ENCODE assay signal across 15 cellular contexts in the genomic region with DNA sequence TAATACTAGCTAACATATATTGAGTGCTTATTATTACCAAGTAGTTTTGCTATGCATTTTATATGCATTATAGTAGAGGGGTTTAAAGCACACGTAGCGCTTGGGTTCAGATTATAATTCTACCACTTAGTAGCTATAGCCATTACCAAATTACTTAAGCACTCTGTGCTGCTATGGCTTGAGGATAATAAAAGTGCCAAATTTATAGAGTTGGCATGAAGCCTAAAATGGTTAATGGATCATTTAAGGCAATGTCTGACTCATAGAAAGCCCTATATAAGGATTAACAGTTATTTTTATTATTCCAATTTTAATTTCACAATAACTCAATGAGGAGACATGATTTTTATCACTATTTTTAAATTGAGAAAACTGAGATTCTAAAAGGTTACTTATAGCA.
"Had no signal": no experiment of that assay in that cellular context is flagged by ENCODE, and none has a peak within 500 bp of the region (broad histone marks: within the 10 kb centered on the region; RNA-seq: fewer than 3 reads in every experiment).

No MANE protein-coding gene starts in this region.

- H3K4me3 Mint-ChIP-seq: activated naive CD8-positive, alpha-beta T cell treated with anti-CD3 and anti-CD28 coated beads for 36 hours; activated T-helper 1 cell treated with anti-CD3 and anti-CD28 coated beads, Interleukin-12 subunit alpha, Interleukin-12 subunit beta, Interleukin-2, Interleukin-4 antibody, amounts not matched to agents 30 ng/mL and 10 ng/mL and 1 ng/mL, durations not matched to agents 14 hours and 24 hours and 36 hours; natural killer cell treated with Interleukin-12 subunit alpha and Interleukin-12 subunit beta and Interleukin-15 and Interleukin-18, amount 100 ng/mL, for 72 hours; stimulated activated memory B cell treated with anti-CD40 and anti-IgM and Interleukin-4, amounts not matched to agents 10 μg/mL and 1 μg/mL and 100 μg/mL, for 72 hours; type B pancreatic cell had no signal

- H3K27me3 Mint-ChIP-seq: stimulated activated memory B cell treated with anti-CD40 and anti-IgM and Interleukin-4, amounts not matched to agents 10 μg/mL and 1 μg/mL and 100 μg/mL, for 72 hours had no signal

- H3K36me3 Mint-ChIP-seq: activated naive CD8-positive, alpha-beta T cell treated with anti-CD3 and anti-CD28 coated beads for 36 hours; natural killer cell treated with Interleukin-12 subunit alpha and Interleukin-12 subunit beta and Interleukin-15 and Interleukin-18, amount 100 ng/mL, for 72 hours; stimulated activated memory B cell treated with anti-CD40 and anti-IgM and Interleukin-4, amounts not matched to agents 10 μg/mL and 1 μg/mL and 100 μg/mL, for 72 hours; type B pancreatic cell had no signal

- H3K9me3 Mint-ChIP-seq: activated naive CD8-positive, alpha-beta T cell treated with anti-CD3 and anti-CD28 coated beads for 36 hours; activated T-helper 1 cell treated with anti-CD3 and anti-CD28 coated beads, Interleukin-12 subunit alpha, Interleukin-12 subunit beta, Interleukin-2, Interleukin-4 antibody, amounts not matched to agents 30 ng/mL and 10 ng/mL and 1 ng/mL, durations not matched to agents 14 hours and 24 hours and 36 hours; natural killer cell treated with Interleukin-12 subunit alpha and Interleukin-12 subunit beta and Interleukin-15 and Interleukin-18, amount 100 ng/mL, for 72 hours; stimulated activated memory B cell treated with anti-CD40 and anti-IgM and Interleukin-4, amounts not matched to agents 10 μg/mL and 1 μg/mL and 100 μg/mL, for 72 hours; type B pancreatic cell had no signal

- H3K27ac Mint-ChIP-seq: activated naive CD8-positive, alpha-beta T cell treated with anti-CD3 and anti-CD28 coated beads for 36 hours; activated T-helper 1 cell treated with anti-CD3 and anti-CD28 coated beads, Interleukin-12 subunit alpha, Interleukin-12 subunit beta, Interleukin-2, Interleukin-4 antibody, amounts not matched to agents 30 ng/mL and 10 ng/mL and 1 ng/mL, durations not matched to agents 14 hours and 24 hours and 36 hours; natural killer cell treated with Interleukin-12 subunit alpha and Interleukin-12 subunit beta and Interleukin-15 and Interleukin-18, amount 100 ng/mL, for 72 hours; stimulated activated memory B cell treated with anti-CD40 and anti-IgM and Interleukin-4, amounts not matched to agents 10 μg/mL and 1 μg/mL and 100 μg/mL, for 72 hours; type B pancreatic cell had no signal

- DNase-seq: activated CD4-positive, alpha-beta T cell treated with anti-CD3 and anti-CD28 coated beads, Interleukin-2, amount 50 U/mL, for 4 hours; activated CD4-positive, CD25-positive, alpha-beta regulatory T cell treated with anti-CD3 and anti-CD28 coated beads, Interleukin-2, amount 50 U/mL, for 72 hours; activated naive CD8-positive, alpha-beta T cell treated with anti-CD3 and anti-CD28 coated beads for 36 hours; amniotic stem cell; effector CD4-positive, alpha-beta T cell; hypothalamus; lower lobe of right lung; pancreas; stimulated activated CD4-positive, alpha-beta T cell treated with anti-CD3 and anti-CD28 coated beads, Interleukin-4, amount 100 ng/mL, for 24 hours; testis had no signal

- ATAC-seq: lower lobe of right lung; natural killer cell treated with Interleukin-12 subunit alpha and Interleukin-12 subunit beta and Interleukin-15 and Interleukin-18, amount 100 ng/mL, for 72 hours; sciatic nerve; stimulated activated memory B cell treated with anti-CD40 and anti-IgM and Interleukin-4, amounts not matched to agents 10 μg/mL and 1 μg/mL and 100 μg/mL, for 72 hours had no signal

- H3K4me1 Mint-ChIP-seq: activated naive CD8-positive, alpha-beta T cell treated with anti-CD3 and anti-CD28 coated beads for 36 hours; stimulated activated memory B cell treated with anti-CD40 and anti-IgM and Interleukin-4, amounts not matched to agents 10 μg/mL and 1 μg/mL and 100 μg/mL, for 72 hours had no signal
